Comparison of ENCODE assay signal across 11 cellular contexts in the genomic region with DNA sequence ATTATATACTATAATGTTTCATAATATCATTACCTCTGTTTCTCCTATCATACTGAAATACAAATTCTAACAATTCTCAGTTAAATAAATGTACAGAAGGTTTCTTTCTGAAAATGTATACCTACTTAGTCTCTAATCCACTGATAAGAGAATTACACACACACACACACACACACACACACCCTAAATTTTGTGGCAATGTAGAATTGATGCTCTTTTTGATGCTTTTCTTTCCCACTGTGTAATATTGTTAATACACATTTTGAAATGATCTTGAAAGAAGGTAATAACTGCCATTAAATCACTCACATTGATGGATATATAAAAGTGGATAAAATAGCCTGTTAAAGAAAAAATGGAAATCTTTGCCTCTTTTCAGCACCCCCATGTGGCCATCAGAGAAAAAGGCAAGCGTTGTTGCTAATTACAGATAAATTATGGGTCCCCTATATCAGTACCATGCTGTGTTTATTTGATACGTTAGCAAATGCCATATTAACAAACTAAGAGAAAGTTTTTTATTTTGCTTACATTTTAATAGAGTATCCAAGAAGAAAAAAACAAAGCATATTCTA.
A peak's percentile ranks its signal among the peaks of the same experiment; 100 is the strongest.
DNase-seq lines count a peak whose midpoint lies in the region; ATAC-seq, FAIRE-seq and TF ChIP-seq lines count a peak whose summit lies in the region.
"Had no signal": no experiment of that assay in that cellular context is flagged by ENCODE, and none has a peak within 500 bp of the region (broad histone marks: within the 10 kb centered on the region; RNA-seq: fewer than 3 reads in every experiment).

No MANE protein-coding gene starts in this region.

- TF ChIP-seq EP300 in HepG2 (IDR thresholded peaks at IDR 0.05; ENCODE audit: low read depth in 2 of 2, low read length in 2 of 2): no peak
- TF ChIP-seq EP300 in HepG2 (CRISPR knock-in tag; IDR thresholded peaks at IDR 0.05; ENCODE audit: borderline replicate concordance): no peak

- TF ChIP-seq POLR2A in HepG2 (IDR thresholded peaks at IDR 0.05; ENCODE audit: insufficient read depth in 1 of 2, low read depth in 2 of 2, low read length in 2 of 2): no peak

- FAIRE-seq in D721Med (lab: Jason Lieb, UNC) (no peak), HepG2 (lab: Jason Lieb, UNC) (no peak)

- no peaks in the 10 kb centered on the region for H3K4me1 ChIP-seq in HepG2 (ENCODE audit: insufficient read depth, low read length)

- no peak overlapping the region for H2AFZ ChIP-seq in HepG2 (ENCODE audit: low read length)

- POLR2A ChIA-PET in HepG2 (lab: Yijun Ruan, JAX): no interaction called here

- intact Hi-C loops in HepG2 (cut with micrococcal nuclease; ENCODE audit: unreplicated experiment): loop anchor here (1.0 kb wide), 2 partner anchors 216 to 307 kb away; no protein-coding TSS in a partner anchor

- DNase-seq in D721Med (ENCODE audit: insufficient read length, low spot score) (no peak), HCEC 1CT (peak; percentile 19), HepG2 (ENCODE audit: low spot score) (no peak), NCI-H446 treated with DMSO at 0.1 percent for 48 hours (lab: John Stamatoyannopoulos, UW) (no peak), amniotic stem cell (lab: John Stamatoyannopoulos, UW) (no peak)
- no peak for DNase-seq in stimulated activated CD4-positive, alpha-beta T cell treated with anti-CD3 and anti-CD28 coated beads, Interleukin-2, amount 100 ng/mL, for 24 hours
- DNase-seq: SHP77 treated with DMSO at 0.1 percent for 48 hours had no signal

- H4K20me1 ChIP-seq in HepG2 (ENCODE audit: insufficient read depth, low read length): no peaks in the 10 kb centered on the region

- in situ Hi-C loops in HepG2 (cut with HindIII; ENCODE audit: extremely low pct_ligation_motif_present, low pct_unique_long_range_greater_than_20kb): no loop called here

- no peak overlapping the region for H3K27ac ChIP-seq in HepG2 (ENCODE audit: extremely low read length, insufficient read depth, low read length)
- H3K27ac ChIP-seq: coronary artery, thoracic aorta had no signal

- BruUV-seq in HepG2 (replicated peaks; lab: Mats Ljungman, UMichigan): no TSS peak

- no peaks in the 10 kb centered on the region for H3K27me3 ChIP-seq in HepG2 (ENCODE audit: control insufficient read depth in 1 of 2, insufficient read depth in 2 of 2, low read length in 2 of 2)

- ATAC-seq in SK-N-SH treated with all-trans-retinoic acid at 6 μM for 48 hours (0 out of 3 replicates have a peak, but pooled peaks have one; percentile 33), HepG2 (no peak), GM19035 (IDR thresholded peaks at IDR 0.05; ENCODE audit: unreplicated experiment) (no peak)

- no peak overlapping the region for H3K9ac ChIP-seq in HepG2 (ENCODE audit: insufficient read depth, low read depth, low read length)

- TF ChIP-seq RAD21 in HepG2 (CRISPR knock-in tag; IDR thresholded peaks at IDR 0.05): no peak

- no peaks in the 10 kb centered on the region for H3K36me3 ChIP-seq in HepG2 (replicated peaks in 1 of 2; ENCODE audit: control insufficient read depth in 1 of 2, insufficient read depth in 2 of 2, low read length in 2 of 2)
- H3K36me3 ChIP-seq: thoracic aorta had no signal

- no peak overlapping the region for H3K4me2 ChIP-seq in HepG2 (ENCODE audit: low read depth, low read length)

- no peak overlapping the region for H3K4me3 ChIP-seq in HepG2 (replicated peaks in 1 of 3; ENCODE audit: insufficient read depth in 1 of 3, low read depth in 2 of 3, low read length in 3 of 3)
- H3K4me3 ChIP-seq: coronary artery, thoracic aorta had no signal

- WGBS in HepG2 (ENCODE audit: low lambda C conversion rate): 4% methylated on average over 2 of the region's 2 CpGs

- H3K79me2 ChIP-seq in HepG2 (ENCODE audit: insufficient read depth, low read length): no peaks in the 10 kb centered on the region

- CTCF ChIA-PET in HepG2 (lab: Yijun Ruan, JAX; ENCODE audit: low intra/inter-chr PET ratio, low total read pairs): interaction anchor here (1.7 kb wide), 1 partner anchor 217 kb away, joined by 10 read pairs; no protein-coding TSS in a partner anchor

- TF ChIP-seq CTCF in D721Med (IDR thresholded peaks at IDR 0.05; ENCODE audit: insufficient read depth, missing control alignments) (peak; percentile 58), HepG2 (CRISPR knock-in tag; IDR thresholded peaks at IDR 0.05) (peak; percentile 38; the same call in 1 of the 2 replicates)

- no peaks in the 10 kb centered on the region for H3K9me3 ChIP-seq in HepG2 (ENCODE audit: low read length)
- H3K9me3 ChIP-seq: thoracic aorta had no signal

TF ChIP-seq in SK-N-SH treated with all-trans-retinoic acid at 6 μM for 48 hours, 23 proteins besides CTCF, POLR2A, EP300 and RAD21:
- no peak for TF ChIP-seq OSR1 (CRISPR knock-in tag; IDR thresholded peaks at IDR 0.05)
- TF ChIP-seq ZFP30 (CRISPR knock-in tag; IDR thresholded peaks at IDR 0.05): no peak
- TF ChIP-seq ZNF70 (CRISPR knock-in tag; IDR thresholded peaks at IDR 0.05): no peak
- no peak for TF ChIP-seq ZC3H10 (CRISPR knock-in tag; IDR thresholded peaks at IDR 0.05)
- TF ChIP-seq GLIS3 (CRISPR knock-in tag; IDR thresholded peaks at IDR 0.05): no peak
- no peak for TF ChIP-seq SNAI2 (CRISPR knock-in tag; IDR thresholded peaks at IDR 0.05)
- TF ChIP-seq, protein P1, sequence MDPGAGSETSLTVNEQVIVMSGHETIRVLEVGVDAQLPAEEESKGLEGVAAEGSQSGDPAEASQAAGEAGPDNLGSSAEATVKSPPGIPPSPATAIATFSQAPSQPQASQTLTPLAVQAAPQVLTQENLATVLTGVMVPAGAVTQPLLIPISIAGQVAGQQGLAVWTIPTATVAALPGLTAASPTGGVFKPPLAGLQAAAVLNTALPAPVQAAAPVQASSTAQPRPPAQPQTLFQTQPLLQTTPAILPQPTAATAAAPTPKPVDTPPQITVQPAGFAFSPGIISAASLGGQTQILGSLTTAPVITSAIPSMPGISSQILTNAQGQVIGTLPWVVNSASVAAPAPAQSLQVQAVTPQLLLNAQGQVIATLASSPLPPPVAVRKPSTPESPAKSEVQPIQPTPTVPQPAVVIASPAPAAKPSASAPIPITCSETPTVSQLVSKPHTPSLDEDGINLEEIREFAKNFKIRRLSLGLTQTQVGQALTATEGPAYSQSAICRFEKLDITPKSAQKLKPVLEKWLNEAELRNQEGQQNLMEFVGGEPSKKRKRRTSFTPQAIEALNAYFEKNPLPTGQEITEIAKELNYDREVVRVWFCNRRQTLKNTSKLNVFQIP (CRISPR knock-in tag; IDR thresholded peaks at IDR 0.05; ENCODE audit: borderline replicate concordance, low read depth): no peak
- TF ChIP-seq, protein P2, sequence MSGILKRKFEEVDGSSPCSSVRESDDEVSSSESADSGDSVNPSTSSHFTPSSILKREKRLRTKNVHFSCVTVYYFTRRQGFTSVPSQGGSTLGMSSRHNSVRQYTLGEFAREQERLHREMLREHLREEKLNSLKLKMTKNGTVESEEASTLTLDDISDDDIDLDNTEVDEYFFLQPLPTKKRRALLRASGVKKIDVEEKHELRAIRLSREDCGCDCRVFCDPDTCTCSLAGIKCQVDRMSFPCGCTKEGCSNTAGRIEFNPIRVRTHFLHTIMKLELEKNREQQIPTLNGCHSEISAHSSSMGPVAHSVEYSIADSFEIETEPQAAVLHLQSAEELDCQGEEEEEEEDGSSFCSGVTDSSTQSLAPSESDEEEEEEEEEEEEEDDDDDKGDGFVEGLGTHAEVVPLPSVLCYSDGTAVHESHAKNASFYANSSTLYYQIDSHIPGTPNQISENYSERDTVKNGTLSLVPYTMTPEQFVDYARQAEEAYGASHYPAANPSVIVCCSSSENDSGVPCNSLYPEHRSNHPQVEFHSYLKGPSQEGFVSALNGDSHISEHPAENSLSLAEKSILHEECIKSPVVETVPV (CRISPR knock-in tag; IDR thresholded peaks at IDR 0.05): no peak

TF ChIP-seq in HepG2, 621 proteins besides CTCF, POLR2A, EP300 and RAD21:
- TF ChIP-seq SATB2 (CRISPR knock-in tag; IDR thresholded peaks at IDR 0.05) (no peak), SOX5 (CRISPR knock-in tag; IDR thresholded peaks at IDR 0.05; ENCODE audit: borderline replicate concordance) (no peak), CREB1 (IDR thresholded peaks at IDR 0.05) (no peak), CREB1 (CRISPR knock-in tag; IDR thresholded peaks at IDR 0.05) (0 out of 2 replicates have a peak, but pooled peaks have one; percentile 11), STAG1 (CRISPR knock-in tag; IDR thresholded peaks at IDR 0.05) (peak; percentile 34), HNRNPK (IDR thresholded peaks at IDR 0.05; ENCODE audit: low read depth, low read length, poor library complexity, severe bottlenecking) (no peak), YY1 (IDR thresholded peaks at IDR 0.05; ENCODE audit: insufficient read depth, insufficient replicate concordance, low read depth, low read length) (no peak)
- TF ChIP-seq, protein P3, sequence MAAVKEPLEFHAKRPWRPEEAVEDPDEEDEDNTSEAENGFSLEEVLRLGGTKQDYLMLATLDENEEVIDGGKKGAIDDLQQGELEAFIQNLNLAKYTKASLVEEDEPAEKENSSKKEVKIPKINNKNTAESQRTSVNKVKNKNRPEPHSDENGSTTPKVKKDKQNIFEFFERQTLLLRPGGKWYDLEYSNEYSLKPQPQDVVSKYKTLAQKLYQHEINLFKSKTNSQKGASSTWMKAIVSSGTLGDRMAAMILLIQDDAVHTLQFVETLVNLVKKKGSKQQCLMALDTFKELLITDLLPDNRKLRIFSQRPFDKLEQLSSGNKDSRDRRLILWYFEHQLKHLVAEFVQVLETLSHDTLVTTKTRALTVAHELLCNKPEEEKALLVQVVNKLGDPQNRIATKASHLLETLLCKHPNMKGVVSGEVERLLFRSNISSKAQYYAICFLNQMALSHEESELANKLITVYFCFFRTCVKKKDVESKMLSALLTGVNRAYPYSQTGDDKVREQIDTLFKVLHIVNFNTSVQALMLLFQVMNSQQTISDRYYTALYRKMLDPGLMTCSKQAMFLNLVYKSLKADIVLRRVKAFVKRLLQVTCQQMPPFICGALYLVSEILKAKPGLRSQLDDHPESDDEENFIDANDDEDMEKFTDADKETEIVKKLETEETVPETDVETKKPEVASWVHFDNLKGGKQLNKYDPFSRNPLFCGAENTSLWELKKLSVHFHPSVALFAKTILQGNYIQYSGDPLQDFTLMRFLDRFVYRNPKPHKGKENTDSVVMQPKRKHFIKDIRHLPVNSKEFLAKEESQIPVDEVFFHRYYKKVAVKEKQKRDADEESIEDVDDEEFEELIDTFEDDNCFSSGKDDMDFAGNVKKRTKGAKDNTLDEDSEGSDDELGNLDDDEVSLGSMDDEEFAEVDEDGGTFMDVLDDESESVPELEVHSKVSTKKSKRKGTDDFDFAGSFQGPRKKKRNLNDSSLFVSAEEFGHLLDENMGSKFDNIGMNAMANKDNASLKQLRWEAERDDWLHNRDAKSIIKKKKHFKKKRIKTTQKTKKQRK (IDR thresholded peaks at IDR 0.05; ENCODE audit: low read length): no peak
